In genomic region chr5:141940695-141941271, GRCh38 we compare ENCODE assay signal across 7 cellular contexts. TPM values are rescaled to one million over a fixed set of nuclear protein-coding genes. Genes with fewer than 3 reads are reported as not detected.
DNase-seq lines count a peak whose midpoint lies in the region; ATAC-seq, FAIRE-seq and TF ChIP-seq lines count a peak whose summit lies in the region.

No MANE protein-coding gene starts in this region.

- intact Hi-C loops in heart right ventricle (cut with DNase I) (no loop called here), stomach (cut with DNase I; ENCODE audit: low total_unique reads) (no loop called here)

- H3K27me3 ChIP-seq in H7 (ENCODE audit: control insufficient read depth, insufficient read depth, low read length) (no peaks in the 10 kb centered on the region), heart right ventricle (no peaks in the 10 kb centered on the region), stomach (no peaks in the 10 kb centered on the region)

- ATAC-seq in heart right ventricle (peak; percentile 25 to 57 (median 38)), GM21515 (IDR thresholded peaks at IDR 0.05; ENCODE audit: unreplicated experiment) (no peak)

- DNase-seq in H7 (peak; percentile 58), heart right ventricle (peak in 1 of 2 donors; percentile 25), stomach (no peak), RCC 7860 (ENCODE audit: low spot score) (no peak), HuH-7 (ENCODE audit: low spot score) (no peak)

- peaks cover 21% of the 10 kb centered on the region for H3K36me3 ChIP-seq in H7 (replicated peaks; ENCODE audit: control insufficient read depth, insufficient read depth, low read length)
- peaks cover 0 to 68% (median 30%) of the 10 kb centered on the region in 9 donors for H3K36me3 ChIP-seq in heart right ventricle
- H3K36me3 ChIP-seq in stomach, result peaks cover 29 to 50% (median 45%) of the 10 kb centered on the region in 4 donors

- no peak for TF ChIP-seq EP300 in stomach (IDR thresholded peaks at IDR 0.05)

- TF ChIP-seq CTCF in WI38 (IDR thresholded peaks at IDR 0.05; ENCODE audit: low read depth, low read length) (0 out of 2 replicates have a peak, but pooled peaks have one; percentile 12), heart right ventricle (IDR thresholded peaks at IDR 0.05) (peak in 4 of 9 donors; percentile 14 to 28 (median 22)), stomach (IDR thresholded peaks at IDR 0.05) (no peak)

- H3K4me1 ChIP-seq in heart right ventricle (peaks cover 2 to 45% (median 36%) of the 10 kb centered on the region in 9 donors), stomach (peaks cover 3 to 29% (median 8%) of the 10 kb centered on the region in 4 donors)

- no peak for TF ChIP-seq POLR2A in stomach (IDR thresholded peaks at IDR 0.05)

- H3K27ac ChIP-seq in heart right ventricle (peak overlapping the region in 8 of 10 donors; percentile 22 to 77 (median 56)), stomach (peak overlapping the region in 4 of 5 donors; percentile 23 to 60 (median 36))

- H3K9me3 ChIP-seq in heart right ventricle (no peaks in the 10 kb centered on the region), stomach (no peaks in the 10 kb centered on the region)

- 49 to 58% methylated on average over 6 of the region's 6 CpGs for WGBS in heart right ventricle, 2 donors
- WGBS in stomach, 5 donors, result 34 to 44% (median 37%) methylated on average over 6 of the region's 6 CpGs

- H3K4me3 ChIP-seq in H7 (ENCODE audit: insufficient read depth, low read depth, low read length) (no peak overlapping the region), WI38 (ENCODE audit: low read depth, low read length) (no peak overlapping the region), heart right ventricle (no peak overlapping the region), stomach (no peak overlapping the region)

- no peak for FAIRE-seq in RCC 7860 (lab: Jason Lieb, UNC)

RNA-seq across cellular contexts. Expression of gene DELE1, which starts 17.1 kb away (rescaled TPM):
- 61.7 and 83.1 TPM in 2 replicates for total RNA-seq in H7 (2014; rRNA removed; shearing (Covaris generic))
- total RNA-seq in heart right ventricle, result 100 to 1,000 TPM in 6 of 10 donors, 10 to 100 TPM in 4; 82.1 to 192 (median 141) TPM
- 10 to 100 TPM; 50.1 to 69.8 TPM for polyA plus RNA-seq in heart right ventricle
- total RNA-seq in stomach, result 100 to 1,000 TPM in 1 of 5 donors, 10 to 100 TPM in 4; 65.0 to 100 (median 98.2) TPM
- 10 to 100 TPM; 29.2 to 39.8 (median 32.6) TPM for polyA plus RNA-seq in stomach

RNA-seq across cellular contexts. Expression of gene PCDH12, which starts 17.2 kb away (rescaled TPM):
- total RNA-seq in H7 (2014; rRNA removed; shearing (Covaris generic)), result 0.10 TPM in 1 of 2 replicates, not detected in the other
- total RNA-seq in heart right ventricle, result 10 to 100 TPM in 5 of 10 donors, 1 to 10 TPM in 5; 4.9 to 16.6 (median 9.6) TPM
- 1 to 10 TPM; 3.6 to 3.7 TPM for polyA plus RNA-seq in heart right ventricle
- total RNA-seq in stomach, result 1 to 10 TPM; 1.2 to 7.0 (median 3.7) TPM
- under 1 TPM; 0.35 to 0.46 (median 0.37) TPM for polyA plus RNA-seq in stomach

RNA-seq across cellular contexts. Expression of gene RNF14, which starts 28.1 kb away (rescaled TPM):
- 52.3 and 55.3 TPM in 2 replicates for total RNA-seq in H7 (2014; rRNA removed; shearing (Covaris generic))
- 100 to 1,000 TPM in 6 of 10 donors, 10 to 100 TPM in 4; 84.6 to 130 (median 102) TPM for total RNA-seq in heart right ventricle
- polyA plus RNA-seq in heart right ventricle, result 10 to 100 TPM; 20.3 to 44.9 TPM
- total RNA-seq in stomach, result 10 to 100 TPM; 24.2 to 67.4 (median 43.2) TPM
- 10 to 100 TPM; 14.4 to 26.1 (median 25.5) TPM for polyA plus RNA-seq in stomach
